Comparison of ENCODE assay signal across 8 cellular contexts in genomic region chr22:30705710-30706651, GRCh38. TPM values are rescaled to one million over a fixed set of nuclear protein-coding genes. Genes with fewer than 3 reads are reported as not detected.
DNase-seq lines count a peak whose midpoint lies in the region; ATAC-seq and TF ChIP-seq lines count a peak whose summit lies in the region.
"Had no signal": no experiment of that assay in that cellular context is flagged by ENCODE, and none has a peak within 500 bp of the region (broad histone marks: within the 10 kb centered on the region; RNA-seq: fewer than 3 reads in every experiment).

No MANE protein-coding gene starts in this region.

- ATAC-seq in GM18511 (IDR thresholded peaks at IDR 0.05; ENCODE audit: unreplicated experiment) = peak; percentile 79
- peak; percentile 53 for ATAC-seq in HG02588 (IDR thresholded peaks at IDR 0.05; ENCODE audit: unreplicated experiment)
- ATAC-seq in HG03460 (IDR thresholded peaks at IDR 0.05; ENCODE audit: unreplicated experiment) = no peak

- H3K27ac Mint-ChIP-seq in glutamatergic neuron (ENCODE audit: unreplicated experiment) = peak overlapping the region; percentile 92

- no peaks in the 10 kb centered on the region for H3K9me3 ChIP-seq in BE2C

- peak overlapping the region; percentile 48 for H3K4me3 Mint-ChIP-seq in glutamatergic neuron (ENCODE audit: unreplicated experiment)

- H3K4me3 ChIP-seq in BE2C (ENCODE audit: low read depth, low read length) = no peak overlapping the region
- H3K4me3 ChIP-seq: lung had no signal

- H3K9me3 Mint-ChIP-seq in glutamatergic neuron (ENCODE audit: unreplicated experiment) = no peaks in the 10 kb centered on the region

- H3K4me1 ChIP-seq in BE2C = no peaks in the 10 kb centered on the region

- peaks cover 16% of the 10 kb centered on the region for H3K4me1 Mint-ChIP-seq in glutamatergic neuron (ENCODE audit: low read depth, unreplicated experiment)

- H3K27me3 ChIP-seq in BE2C = no peaks in the 10 kb centered on the region

- DNase-seq in NOMO-1 treated with dmso at 0.1 percent for 144 hours (lab: John Stamatoyannopoulos, UW; ENCODE audit: unreplicated experiment) (peak; percentile 31), glutamatergic neuron (peak; percentile 34), NCI-H2227 (lab: John Stamatoyannopoulos, UW; ENCODE audit: unreplicated experiment) (no peak), BE2C (no peak)

- peaks cover 4% of the 10 kb centered on the region for H3K27me3 Mint-ChIP-seq in glutamatergic neuron (ENCODE audit: unreplicated experiment)

- no peaks in the 10 kb centered on the region for H3K36me3 ChIP-seq in BE2C

- TF ChIP-seq CTCF in glutamatergic neuron (IDR thresholded peaks at IDR 0.05; ENCODE audit: partially characterized antibody, unreplicated experiment) (no peak), BE2C (IDR thresholded peaks at IDR 0.05; ENCODE audit: low read depth, low read length) (no peak)

- H3K36me3 Mint-ChIP-seq in glutamatergic neuron (ENCODE audit: unreplicated experiment) = no peaks in the 10 kb centered on the region

RNA-seq across cellular contexts. Expression of gene OSBP2, which starts 11.3 kb away (rescaled TPM):
- 18.3 TPM for total RNA-seq in glutamatergic neuron (ENCODE audit: unreplicated experiment)
- 5.1 TPM for polyA plus RNA-seq in BE2C (2012; ENCODE audit: insufficient read depth, insufficient read length, low read depth)

RNA-seq across cellular contexts. Expression of gene DUSP18, which starts 38.3 kb away (rescaled TPM):
- total RNA-seq in glutamatergic neuron (ENCODE audit: unreplicated experiment) = 8.0 TPM
- 2.7 TPM for polyA plus RNA-seq in BE2C (2012; ENCODE audit: insufficient read depth, insufficient read length, low read depth)

Comparison
In these comparisons a context has a peak if more than half of its experiments do, and no peak if none do; other contexts are left out.
1. DNase-seq: peak in NOMO-1 treated with dmso at 0.1 percent for 144 hours (single experiment) and glutamatergic neuron (single experiment); none in NCI-H2227 (single experiment) and BE2C (single experiment).